ENCODE assay signal across 10 cellular contexts in the genomic region with DNA sequence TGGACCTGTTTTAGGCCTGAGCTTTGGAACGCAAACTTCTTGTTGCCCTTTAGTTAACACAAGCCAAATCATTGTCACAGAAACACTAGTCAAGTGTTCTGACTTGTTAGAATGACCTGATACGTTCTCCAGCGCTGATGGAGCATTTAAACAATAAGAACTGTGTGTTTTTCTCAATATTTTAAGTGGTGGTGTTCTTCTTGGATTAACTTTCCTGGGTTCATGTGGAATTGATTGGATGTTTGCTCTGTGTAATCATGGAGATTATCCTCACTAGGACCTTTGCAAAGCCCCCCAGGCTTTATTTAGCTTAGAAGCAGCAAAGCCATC. TPM values are rescaled to one million over a fixed set of nuclear protein-coding genes. Genes with fewer than 3 reads are reported as not detected.
DNase-seq lines count a peak whose midpoint lies in the region; ATAC-seq and TF ChIP-seq lines count a peak whose summit lies in the region.
"Had no signal": no experiment of that assay in that cellular context is flagged by ENCODE, and none has a peak within 500 bp of the region (broad histone marks: within the 10 kb centered on the region; RNA-seq: fewer than 3 reads in every experiment).

No MANE protein-coding gene starts in this region.

- no peaks in the 10 kb centered on the region for H3K9me3 ChIP-seq in HAP-1
- no peaks in the 10 kb centered on the region for H3K9me3 ChIP-seq in gastrocnemius medialis

- H3K4me3 ChIP-seq in HAP-1 (peak overlapping the region; percentile 70), fibroblast of villous mesenchyme (ENCODE audit: low read depth, low read length) (peak overlapping the region; percentile 84), gastrocnemius medialis (peak overlapping the region in 3 of 4 donors; percentile 62 to 73 (median 73))

- H3K27ac ChIP-seq in VCaP (peak overlapping the region; percentile 82), gastrocnemius medialis (no peak overlapping the region)

- H3K36me3 ChIP-seq in HAP-1 (replicated peaks) (no peaks in the 10 kb centered on the region), gastrocnemius medialis (no peaks in the 10 kb centered on the region)

- TF ChIP-seq CTCF in VCaP (conservative IDR thresholded peaks at IDR 0.05) = no peak
- no peak for TF ChIP-seq CTCF in fibroblast of villous mesenchyme (IDR thresholded peaks at IDR 0.05; ENCODE audit: insufficient read depth, low read depth, low read length)
- TF ChIP-seq CTCF in gastrocnemius medialis (IDR thresholded peaks at IDR 0.05 in 4 of 5, conservative IDR thresholded peaks at IDR 0.05 in 1 of 5) = no peak
- no peak for TF ChIP-seq CTCF in GM10248 (IDR thresholded peaks at IDR 0.05; ENCODE audit: control extremely low read depth, extremely low read depth, low read depth, missing control alignments)

- DNase-seq in HAP-1 (ENCODE audit: low spot score in 2 of 2) (peak; percentile 49 to 65), fibroblast of villous mesenchyme (ENCODE audit: low read depth) (no peak), gastrocnemius medialis (no peak), GM10248 (ENCODE audit: extremely low spot score) (no peak), NOMO-1 treated with dmso at 0.1 percent for 144 hours (lab: John Stamatoyannopoulos, UW; ENCODE audit: unreplicated experiment) (no peak), SW480 (ENCODE audit: low spot score) (no peak)
- DNase-seq: GOT3, RPMI8226 had no signal

- H3K4me1 ChIP-seq in HAP-1 (peaks cover 40% of the 10 kb centered on the region), gastrocnemius medialis (peaks cover 20 to 21% of the 10 kb centered on the region in 2 donors)

- in situ Hi-C loops in HAP-1 (cut with MboI; ENCODE audit: low sequenced_read_pairs) (loop anchor here (5.0 kb wide), 1 partner anchor 161 kb away; no protein-coding TSS in a partner anchor), gastrocnemius medialis (cut with MboI; ENCODE audit: low sequenced_read_pairs in 4 of 4) (no loop called here)

- H3K27me3 ChIP-seq in HAP-1 (ENCODE audit: low read depth) = no peaks in the 10 kb centered on the region
- peaks cover 28 to 32% (median 31%) of the 10 kb centered on the region in 3 donors for H3K27me3 ChIP-seq in gastrocnemius medialis

- CTCF ChIA-PET in GM10248 (lab: Yijun Ruan, JAX) = interaction anchor here (1.6 kb wide), 1 partner anchor 160 kb away, joined by 5 read pairs; no protein-coding TSS in a partner anchor

- no peak for TF ChIP-seq POLR2A in gastrocnemius medialis (IDR thresholded peaks at IDR 0.05)

- POLR2A ChIA-PET in GM10248 (lab: Yijun Ruan, JAX) = no interaction called here

- intact Hi-C loops in gastrocnemius medialis (cut with DNase I; ENCODE audit: low total_unique reads) = loop anchor here (10.0 kb wide), 1 partner anchor 158 kb away; no protein-coding TSS in a partner anchor

- no peak for ATAC-seq in gastrocnemius medialis
- ATAC-seq in HG03135 (IDR thresholded peaks at IDR 0.05; ENCODE audit: unreplicated experiment) = no peak

RNA-seq across cellular contexts. Expression of a gene that starts 1.6 kb away (rescaled TPM):
- total RNA-seq in fibroblast of villous mesenchyme (17.7 and 18.6 TPM in 2 replicates), gastrocnemius medialis (1 to 10 TPM in 2 of 4 donors, under 1 TPM in 2; 0.67 to 8.5 (median 2.4) TPM)

Comparison
In these comparisons a context has a peak if more than half of its experiments do, and no peak if none do; other contexts are left out.
1. DNase-seq: peak in HAP-1 (2 of 2); none in fibroblast of villous mesenchyme (single experiment), gastrocnemius medialis (0 of 2), GM10248 (single experiment), NOMO-1 treated with dmso at 0.1 percent for 144 hours (single experiment) and SW480 (single experiment).
2. Peak in every context shown above with its lines, with median percentiles within 50 percentile points of each other: H3K4me3 ChIP-seq.